Comparison of ENCODE assay signal across 8 cellular contexts in the genomic region with DNA sequence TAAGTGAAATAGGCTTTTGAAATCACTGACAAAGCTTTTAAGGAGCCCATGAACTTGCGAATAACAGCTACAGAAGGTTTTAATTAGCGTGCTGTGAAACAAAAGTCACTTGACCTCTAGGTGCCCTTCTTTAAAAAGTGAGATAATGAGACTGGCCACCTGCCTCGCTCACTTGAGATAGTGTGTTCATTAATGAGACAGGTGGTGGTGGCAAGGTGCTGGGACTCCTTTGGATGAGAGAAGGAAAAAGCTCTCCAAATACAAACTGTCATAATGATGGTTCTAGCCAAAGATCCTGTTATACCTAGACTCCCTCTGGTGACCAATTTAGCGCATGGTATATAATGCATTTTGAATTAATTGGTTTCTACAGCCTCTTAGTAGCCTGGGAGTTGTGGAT. TPM values are rescaled to one million over a fixed set of nuclear protein-coding genes. Genes with fewer than 3 reads are reported as not detected.
DNase-seq lines count a peak whose midpoint lies in the region; ATAC-seq, FAIRE-seq and TF ChIP-seq lines count a peak whose summit lies in the region.

No MANE protein-coding gene starts in this region.

- no peak overlapping the region for H2AFZ ChIP-seq in HepG2 (ENCODE audit: low read length)

- no peak overlapping the region for H3K9ac ChIP-seq in HepG2 (ENCODE audit: insufficient read depth, low read depth, low read length)

- in situ Hi-C loops in SK-MEL-5 (cut with HindIII; ENCODE audit: low pct_unique_long_range_greater_than_20kb, low sequenced_read_pairs), result no loop called here
- in situ Hi-C loops in HepG2 (cut with HindIII; ENCODE audit: extremely low pct_ligation_motif_present, low pct_unique_long_range_greater_than_20kb), result no loop called here

- no peaks in the 10 kb centered on the region for H3K79me2 ChIP-seq in HepG2 (ENCODE audit: insufficient read depth, low read length)

- peaks cover 29% of the 10 kb centered on the region for H3K4me1 ChIP-seq in HepG2 (ENCODE audit: insufficient read depth, low read length)
- H3K4me1 ChIP-seq in suprapubic skin, result no peaks in the 10 kb centered on the region

- no TSS peak for BruUV-seq in HepG2 (replicated peaks; lab: Mats Ljungman, UMichigan)

- H3K9me3 ChIP-seq in HepG2 (ENCODE audit: low read length) (no peaks in the 10 kb centered on the region), suprapubic skin (no peaks in the 10 kb centered on the region)

- CTCF ChIA-PET in HepG2 (lab: Yijun Ruan, JAX; ENCODE audit: low intra/inter-chr PET ratio, low total read pairs), result interaction anchor here (2.6 kb wide), 1 partner anchor 107 kb away, joined by 12 read pairs; no protein-coding TSS in a partner anchor

- H3K27ac ChIP-seq in HepG2 (ENCODE audit: extremely low read length, insufficient read depth, low read length), result no peak overlapping the region
- no peak overlapping the region for H3K27ac ChIP-seq in suprapubic skin

- POLR2A ChIA-PET in HepG2 (lab: Yijun Ruan, JAX), result no interaction called here

- DNase-seq in DMS114 treated with DMSO at 0.1 percent for 48 hours (lab: John Stamatoyannopoulos, UW; ENCODE audit: unreplicated experiment) (peak; percentile 53), NCI-H1105 (lab: John Stamatoyannopoulos, UW) (peak; percentile 82), SK-MEL-5 (ENCODE audit: low read depth, low spot score) (peak; percentile 67), HepG2 (ENCODE audit: low spot score) (no peak), suprapubic skin (ENCODE audit: low spot score in 2 of 2) (no peak), D341Med (ENCODE audit: low spot score) (no peak)
- no peak for DNase-seq in stimulated activated CD4-positive, alpha-beta T cell treated with anti-CD3 and anti-CD28 coated beads, Interleukin-4, amount 100 ng/mL, for 4 hours

- intact Hi-C loops in HepG2 (cut with micrococcal nuclease; ENCODE audit: unreplicated experiment), result loop anchor here (2.0 kb wide), 1 partner anchor 106 kb away; no protein-coding TSS in a partner anchor

- no peak for FAIRE-seq in HepG2 (lab: Jason Lieb, UNC)

- H4K20me1 ChIP-seq in HepG2 (ENCODE audit: insufficient read depth, low read length), result no peaks in the 10 kb centered on the region

- no peak; the same call in 2 of the 3 replicates for ATAC-seq in HepG2
- ATAC-seq in GM18870 (IDR thresholded peaks at IDR 0.05; ENCODE audit: unreplicated experiment), result no peak

- no peak for TF ChIP-seq POLR2A in HepG2 (IDR thresholded peaks at IDR 0.05; ENCODE audit: insufficient read depth in 1 of 2, low read depth in 2 of 2, low read length in 2 of 2)
- TF ChIP-seq POLR2A in suprapubic skin (IDR thresholded peaks at IDR 0.05), result no peak

- H3K27me3 ChIP-seq in HepG2 (ENCODE audit: control insufficient read depth in 1 of 2, insufficient read depth in 2 of 2, low read length in 2 of 2), result peaks cover 0 to 3% of the 10 kb centered on the region in 2 experiments; a peak in 1 of 5 replicates
- H3K27me3 ChIP-seq in suprapubic skin, result no peaks in the 10 kb centered on the region

- TF ChIP-seq EP300 in HepG2 (IDR thresholded peaks at IDR 0.05; ENCODE audit: low read depth in 2 of 2, low read length in 2 of 2) (no peak), HepG2 (CRISPR knock-in tag; IDR thresholded peaks at IDR 0.05; ENCODE audit: borderline replicate concordance) (no peak), suprapubic skin (IDR thresholded peaks at IDR 0.05) (no peak)

- WGBS in HepG2 (ENCODE audit: low lambda C conversion rate), result 70% methylated on average over 4 of the region's 4 CpGs
- 71% methylated on average over 4 of the region's 4 CpGs for WGBS in suprapubic skin

- H3K36me3 ChIP-seq in HepG2 (replicated peaks in 1 of 2; ENCODE audit: control insufficient read depth in 1 of 2, insufficient read depth in 2 of 2, low read length in 2 of 2) (no peaks in the 10 kb centered on the region; a peak in 1 of 5 replicates), suprapubic skin (no peaks in the 10 kb centered on the region)

- no peak overlapping the region for H3K4me3 ChIP-seq in HepG2 (replicated peaks in 1 of 3; ENCODE audit: insufficient read depth in 1 of 3, low read depth in 2 of 3, low read length in 3 of 3)
- no peak overlapping the region for H3K4me3 ChIP-seq in suprapubic skin

- no peak for TF ChIP-seq RAD21 in HepG2 (CRISPR knock-in tag; IDR thresholded peaks at IDR 0.05)

- H3K4me2 ChIP-seq in HepG2 (ENCODE audit: low read depth, low read length), result no peak overlapping the region

- TF ChIP-seq CTCF in HepG2 (CRISPR knock-in tag; IDR thresholded peaks at IDR 0.05), result peak; percentile 26; the same call in 1 of the 2 replicates
- peak in 1 of 2 donors; percentile 20 for TF ChIP-seq CTCF in suprapubic skin (IDR thresholded peaks at IDR 0.05)

TF ChIP-seq in HepG2, 621 proteins besides CTCF, POLR2A, EP300 and RAD21:
- TF ChIP-seq MBD4 (IDR thresholded peaks at IDR 0.05; ENCODE audit: borderline replicate concordance, low read length) (no peak), FOXM1 (CRISPR knock-in tag; IDR thresholded peaks at IDR 0.05) (no peak), STAG1 (CRISPR knock-in tag; IDR thresholded peaks at IDR 0.05) (peak; percentile 48), RXRA (CRISPR knock-in tag; IDR thresholded peaks at IDR 0.05) (no peak), SMC3 (IDR thresholded peaks at IDR 0.05; ENCODE audit: low read length) (peak; percentile 22; the same call in 1 of the 2 replicates)
- TF ChIP-seq, protein P1, sequence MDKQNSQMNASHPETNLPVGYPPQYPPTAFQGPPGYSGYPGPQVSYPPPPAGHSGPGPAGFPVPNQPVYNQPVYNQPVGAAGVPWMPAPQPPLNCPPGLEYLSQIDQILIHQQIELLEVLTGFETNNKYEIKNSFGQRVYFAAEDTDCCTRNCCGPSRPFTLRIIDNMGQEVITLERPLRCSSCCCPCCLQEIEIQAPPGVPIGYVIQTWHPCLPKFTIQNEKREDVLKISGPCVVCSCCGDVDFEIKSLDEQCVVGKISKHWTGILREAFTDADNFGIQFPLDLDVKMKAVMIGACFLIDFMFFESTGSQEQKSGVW (CRISPR knock-in tag; IDR thresholded peaks at IDR 0.05; ENCODE audit: borderline replicate concordance), result no peak
- TF ChIP-seq, protein P2, sequence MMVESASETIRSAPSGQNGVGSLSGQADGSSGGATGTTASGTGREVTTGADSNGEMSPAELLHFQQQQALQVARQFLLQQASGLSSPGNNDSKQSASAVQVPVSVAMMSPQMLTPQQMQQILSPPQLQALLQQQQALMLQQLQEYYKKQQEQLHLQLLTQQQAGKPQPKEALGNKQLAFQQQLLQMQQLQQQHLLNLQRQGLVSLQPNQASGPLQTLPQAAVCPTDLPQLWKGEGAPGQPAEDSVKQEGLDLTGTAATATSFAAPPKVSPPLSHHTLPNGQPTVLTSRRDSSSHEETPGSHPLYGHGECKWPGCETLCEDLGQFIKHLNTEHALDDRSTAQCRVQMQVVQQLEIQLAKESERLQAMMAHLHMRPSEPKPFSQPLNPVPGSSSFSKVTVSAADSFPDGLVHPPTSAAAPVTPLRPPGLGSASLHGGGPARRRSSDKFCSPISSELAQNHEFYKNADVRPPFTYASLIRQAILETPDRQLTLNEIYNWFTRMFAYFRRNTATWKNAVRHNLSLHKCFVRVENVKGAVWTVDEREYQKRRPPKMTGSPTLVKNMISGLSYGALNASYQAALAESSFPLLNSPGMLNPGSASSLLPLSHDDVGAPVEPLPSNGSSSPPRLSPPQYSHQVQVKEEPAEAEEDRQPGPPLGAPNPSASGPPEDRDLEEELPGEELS (CRISPR knock-in tag; IDR thresholded peaks at IDR 0.05), result no peak

RNA-seq across cellular contexts. Expression of a gene that starts 22.7 kb away (rescaled TPM):
- total RNA-seq in SK-MEL-5 (2014; rRNA removed; shearing (Covaris generic)), result 21.8 and 30.4 TPM in 2 replicates
- polyA plus RNA-seq in SK-MEL-5 (2015; cell fraction: cytosol; rRNA removed), result 25.7 and 45.0 TPM in 2 replicates
- polyA plus RNA-seq in SK-MEL-5 (2015; cell fraction: nucleus; rRNA removed), result 26.3 and 32.6 TPM in 2 replicates
- total RNA-seq in HepG2 (2016; rRNA removed; fragmentation: Illumina TruSeq; extraction: Trizol) (30.4 and 66.4 TPM in 2 replicates), suprapubic skin (10 to 100 TPM; 25.6 to 87.5 (median 48.6) TPM)
- 4.8 and 10.3 TPM in 2 replicates for total RNA-seq in HepG2 (2016; cell fraction: cytosol; rRNA removed; fragmentation: Illumina TruSeq; extraction: Trizol; ENCODE audit: low read depth)
- 28.4 and 65.6 TPM in 2 replicates for total RNA-seq in HepG2 (2016; cell fraction: insoluble cytoplasmic fraction; rRNA removed; fragmentation: Illumina TruSeq; extraction: Trizol)
- total RNA-seq in HepG2 (2016; cell fraction: membrane; rRNA removed; fragmentation: Illumina TruSeq; extraction: Trizol), result 15.3 and 17.3 TPM in 2 replicates
- total RNA-seq in HepG2 (2016; cell fraction: nucleus; rRNA removed; fragmentation: Illumina TruSeq; extraction: Trizol), result 42.4 and 45.9 TPM in 2 replicates
- 19.1 and 24.2 TPM in 2 replicates for polyA plus RNA-seq in HepG2 (2011; rRNA removed)
- 8.7 and 13.2 TPM in 2 replicates for polyA plus RNA-seq in HepG2 (2011; cell fraction: cytosol; rRNA removed)
- polyA plus RNA-seq in HepG2 (2011; cell fraction: nucleus; rRNA removed), result 16.6 and 19.4 TPM in 2 replicates
- 28.6 and 38.1 TPM in 2 replicates for polyA plus RNA-seq in HepG2 (2012)
- 1.3 and 1.4 TPM in 2 replicates for polyA plus RNA-seq in HepG2 (2016; cell fraction: cytosol; fragmentation: Illumina TruSeq; extraction: Trizol; ENCODE audit: low read depth)
- 42.2 and 43.3 TPM in 2 replicates for polyA plus RNA-seq in HepG2 (2016; cell fraction: insoluble cytoplasmic fraction; fragmentation: Illumina TruSeq; extraction: Trizol; ENCODE audit: low read depth)
- 4.5 and 5.2 TPM in 2 replicates for polyA plus RNA-seq in HepG2 (2016; cell fraction: membrane; fragmentation: Illumina TruSeq; extraction: Trizol; ENCODE audit: low read depth)
- 37.4 and 43.1 TPM in 2 replicates for polyA plus RNA-seq in HepG2 (2016; cell fraction: nucleus; fragmentation: Illumina TruSeq; extraction: Trizol; ENCODE audit: insufficient read depth, low read depth)
- polyA minus RNA-seq in HepG2 (2011; rRNA and poly(A)+ RNA removed; ENCODE audit: low replicate concordance), result 21.8 and 39.0 TPM in 2 replicates
- 40.3 and 45.6 TPM in 2 replicates for polyA minus RNA-seq in HepG2 (2011; cell fraction: cytosol; rRNA and poly(A)+ RNA removed)
- polyA minus RNA-seq in HepG2 (2011; cell fraction: nucleus; rRNA and poly(A)+ RNA removed), result 82.4 and 84.9 TPM in 2 replicates

Comparison
In these comparisons a context has a peak if more than half of its experiments do, and no peak if none do; other contexts are left out.
1. DNase-seq: peak in DMS114 treated with DMSO at 0.1 percent for 48 hours (single experiment), NCI-H1105 (single experiment) and SK-MEL-5 (single experiment); none in HepG2 (single experiment), suprapubic skin (0 of 2), D341Med (single experiment) and stimulated activated CD4-positive, alpha-beta T cell treated with anti-CD3 and anti-CD28 coated beads, Interleukin-4, amount 100 ng/mL, for 4 hours (0 of 2).